12 cellular contexts compared by ENCODE assay signal in genomic region chr3:69665026-69665739, GRCh38.
DNase-seq lines count a peak whose midpoint lies in the region; ATAC-seq and TF ChIP-seq lines count a peak whose summit lies in the region.
"Had no signal": no experiment of that assay in that cellular context is flagged by ENCODE, and none has a peak within 500 bp of the region (broad histone marks: within the 10 kb centered on the region; RNA-seq: fewer than 3 reads in every experiment).

No MANE protein-coding gene starts in this region.

- H3K4me1 Mint-ChIP-seq in activated CD8-positive, alpha-beta memory T cell treated with anti-CD3 and anti-CD28 coated beads, Interleukin-2, amount 10 ng/mL, durations not matched to agents 7 days and 5 days: no peaks in the 10 kb centered on the region

- H3K36me3 Mint-ChIP-seq in activated CD8-positive, alpha-beta memory T cell treated with anti-CD3 and anti-CD28 coated beads, Interleukin-2, amount 10 ng/mL, durations not matched to agents 7 days and 5 days: no peaks in the 10 kb centered on the region

- no peak for ATAC-seq in activated CD8-positive, alpha-beta memory T cell treated with anti-CD3 and anti-CD28 coated beads, Interleukin-2, amount 10 ng/mL, durations not matched to agents 7 days and 5 days
- ATAC-seq in GM19351 (IDR thresholded peaks at IDR 0.05; ENCODE audit: unreplicated experiment): no peak

- H3K27me3 Mint-ChIP-seq in activated CD8-positive, alpha-beta memory T cell treated with anti-CD3 and anti-CD28 coated beads, Interleukin-2, amount 10 ng/mL, durations not matched to agents 7 days and 5 days: no peaks in the 10 kb centered on the region

- H3K36me3 ChIP-seq in SJCRH30 (no peaks in the 10 kb centered on the region), left ventricle myocardium inferior (no peaks in the 10 kb centered on the region), smooth muscle cell (ENCODE audit: low read depth) (no peaks in the 10 kb centered on the region)
- H3K36me3 ChIP-seq: tibial nerve had no signal

- no peaks in the 10 kb centered on the region for H3K27me3 ChIP-seq in SJCRH30
- no peaks in the 10 kb centered on the region for H3K27me3 ChIP-seq in left ventricle myocardium inferior (ENCODE audit: low read depth)
- H3K27me3 ChIP-seq in smooth muscle cell (ENCODE audit: low read depth): no peaks in the 10 kb centered on the region
- H3K27me3 ChIP-seq: tibial nerve had no signal

- no peaks in the 10 kb centered on the region for H3K9me3 ChIP-seq in SJCRH30 (replicated peaks)
- H3K9me3 ChIP-seq in left ventricle myocardium inferior (replicated peaks): peaks cover 7% of the 10 kb centered on the region
- no peaks in the 10 kb centered on the region for H3K9me3 ChIP-seq in smooth muscle cell (replicated peaks; ENCODE audit: low read depth)

- peak; percentile 67 for DNase-seq in NCI-H2107 treated with DMSO at 0.1 percent for 48 hours (lab: John Stamatoyannopoulos, UW; ENCODE audit: unreplicated experiment)
- no peak for DNase-seq in NCI-H2107 (lab: John Stamatoyannopoulos, UW)
- DNase-seq in SJCRH30: peak; percentile 47 to 60
- no peak for DNase-seq in left ventricle myocardium inferior
- DNase-seq in smooth muscle cell (lab: John Stamatoyannopoulos, UW; ENCODE audit: unreplicated experiment): no peak
- no peak for DNase-seq in globus pallidus (ENCODE audit: low spot score)
- no peak for DNase-seq in activated CD8-positive, alpha-beta memory T cell treated with anti-CD3 and anti-CD28 coated beads, Interleukin-2, amount 10 ng/mL, durations not matched to agents 7 days and 5 days
- DNase-seq: 8988T; activated T-cell treated with anti-CD3 and anti-CD28 coated beads, Interleukin-2, amount 50 U/mL, for 48 hours; foreskin fibroblast had no signal

- H3K4me1 ChIP-seq in SJCRH30 (peaks cover 2% of the 10 kb centered on the region; the same call in 1 of the 2 replicates), left ventricle myocardium inferior (peaks cover 21% of the 10 kb centered on the region), smooth muscle cell (ENCODE audit: low read depth) (peaks cover 7% of the 10 kb centered on the region)

- WGBS in smooth muscle cell (ENCODE audit: low lambda C conversion rate): 22% methylated on average over 4 of the region's 4 CpGs

- intact Hi-C loops in left ventricle myocardium inferior (cut with micrococcal nuclease): loop anchor here (10.0 kb wide), 1 partner anchor 240 kb away; no protein-coding TSS in a partner anchor

- no peak overlapping the region; the same call in 1 of the 2 replicates for H3K4me3 ChIP-seq in SJCRH30
- H3K4me3 ChIP-seq in left ventricle myocardium inferior: no peak overlapping the region
- no peak overlapping the region for H3K4me3 ChIP-seq in smooth muscle cell
- H3K4me3 ChIP-seq: tibial nerve had no signal

- no peak overlapping the region for H3K4me3 Mint-ChIP-seq in activated CD8-positive, alpha-beta memory T cell treated with anti-CD3 and anti-CD28 coated beads, Interleukin-2, amount 10 ng/mL, durations not matched to agents 7 days and 5 days

- H3K27ac Mint-ChIP-seq in activated CD8-positive, alpha-beta memory T cell treated with anti-CD3 and anti-CD28 coated beads, Interleukin-2, amount 10 ng/mL, durations not matched to agents 7 days and 5 days: no peak overlapping the region

- no peaks in the 10 kb centered on the region for H3F3A ChIP-seq in smooth muscle cell (ENCODE audit: low read depth)

- TF ChIP-seq CTCF in left ventricle myocardium inferior (IDR thresholded peaks at IDR 0.05; ENCODE audit: borderline replicate concordance) (no peak), smooth muscle cell (IDR thresholded peaks at IDR 0.05; ENCODE audit: borderline replicate concordance, insufficient read depth, poor library complexity, severe bottlenecking) (no peak)

- H3K4me2 ChIP-seq in smooth muscle cell: peak overlapping the region; percentile 44

- no peak overlapping the region for H3K27ac ChIP-seq in SJCRH30
- peak overlapping the region; percentile 63 for H3K27ac ChIP-seq in left ventricle myocardium inferior (replicated peaks)
- peak overlapping the region; percentile 51 for H3K27ac ChIP-seq in smooth muscle cell (ENCODE audit: low read depth)
- H3K27ac ChIP-seq: tibial nerve had no signal

- H3K79me2 ChIP-seq in smooth muscle cell (ENCODE audit: low read depth): no peaks in the 10 kb centered on the region

- peaks cover under 1% of the 10 kb centered on the region for H3K9me3 Mint-ChIP-seq in activated CD8-positive, alpha-beta memory T cell treated with anti-CD3 and anti-CD28 coated beads, Interleukin-2, amount 10 ng/mL, durations not matched to agents 7 days and 5 days (ENCODE audit: low read depth)

- no peaks in the 10 kb centered on the region for H4K20me1 ChIP-seq in smooth muscle cell (ENCODE audit: low read depth)

- H2AFZ ChIP-seq in smooth muscle cell (ENCODE audit: low read depth): no peak overlapping the region

- CTCF ChIA-PET in activated CD8-positive, alpha-beta memory T cell treated with anti-CD3 and anti-CD28 coated beads, Interleukin-2, amount 10 ng/mL, durations not matched to agents 7 days and 5 days (lab: Charles Lee): no interaction called here

- H3K9ac ChIP-seq in smooth muscle cell (ENCODE audit: low read depth): peak overlapping the region; percentile 52

Comparison
In these comparisons a context has a peak if more than half of its experiments do, and no peak if none do; other contexts are left out.
1. DNase-seq: peak in NCI-H2107 treated with DMSO at 0.1 percent for 48 hours (single experiment) and SJCRH30 (2 of 2); none in NCI-H2107 (single experiment), left ventricle myocardium inferior (single experiment), smooth muscle cell (single experiment), globus pallidus (single experiment) and activated CD8-positive, alpha-beta memory T cell treated with anti-CD3 and anti-CD28 coated beads, Interleukin-2, amount 10 ng/mL, durations not matched to agents 7 days and 5 days (single experiment).